23 cellular contexts compared by ENCODE assay signal in genomic region chr5:112342364-112342763, GRCh38.
DNase-seq lines count a peak whose midpoint lies in the region; ATAC-seq and TF ChIP-seq lines count a peak whose summit lies in the region.
"Had no signal": no experiment of that assay in that cellular context is flagged by ENCODE, and none has a peak within 500 bp of the region (broad histone marks: within the 10 kb centered on the region; RNA-seq: fewer than 3 reads in every experiment).

No MANE protein-coding gene starts in this region.

- H3K4me3 ChIP-seq in right cardiac atrium (ENCODE audit: low read length) (no peak overlapping the region), heart right ventricle (no peak overlapping the region)
- H3K4me3 ChIP-seq: GM23248, HAP-1, MG63, Peyer's patch had no signal

- peaks cover 10% of the 10 kb centered on the region for H3K4me1 ChIP-seq in right cardiac atrium (ENCODE audit: control insufficient read depth, insufficient read depth, low read length)
- H3K4me1 ChIP-seq in heart right ventricle, result peaks cover 0 to 65% (median 36%) of the 10 kb centered on the region in 9 donors
- H3K4me1 ChIP-seq: Caco-2, HAP-1, Peyer's patch had no signal

- H3K27ac Mint-ChIP-seq in stimulated activated memory B cell treated with anti-CD40 and anti-IgM and Interleukin-4, amounts not matched to agents 10 μg/mL and 1 μg/mL and 100 μg/mL, for 72 hours, result no peak overlapping the region
- H3K27ac Mint-ChIP-seq: CD4-positive, alpha-beta T cell; IgD-negative memory B cell had no signal

- WGBS in right cardiac atrium, result 28% methylated on average over 3 of the region's 3 CpGs
- 24 to 29% methylated on average over 3 of the region's 3 CpGs for WGBS in heart right ventricle, 2 donors

- no peaks in the 10 kb centered on the region for H3K36me3 ChIP-seq in heart right ventricle
- H3K36me3 ChIP-seq: HAP-1, MG63, Peyer's patch had no signal

- intact Hi-C loops in right cardiac atrium (cut with DNase I) (loop anchor here in 1 of 4 donors (10.0 kb wide), 1 partner anchor 72 kb away; the partner anchor contains the start of gene EPB41L4A), heart right ventricle (cut with DNase I) (no loop called here)

- H3K9me3 Mint-ChIP-seq in stimulated activated memory B cell treated with anti-CD40 and anti-IgM and Interleukin-4, amounts not matched to agents 10 μg/mL and 1 μg/mL and 100 μg/mL, for 72 hours, result no peaks in the 10 kb centered on the region
- H3K9me3 Mint-ChIP-seq: CD4-positive, alpha-beta T cell; IgD-negative memory B cell had no signal

- H3K27me3 ChIP-seq in right cardiac atrium (ENCODE audit: control insufficient read depth, insufficient read depth) (no peaks in the 10 kb centered on the region), heart right ventricle (no peaks in the 10 kb centered on the region)
- H3K27me3 ChIP-seq: MG63, Peyer's patch had no signal

- H3K4me3 Mint-ChIP-seq in stimulated activated memory B cell treated with anti-CD40 and anti-IgM and Interleukin-4, amounts not matched to agents 10 μg/mL and 1 μg/mL and 100 μg/mL, for 72 hours, result no peak overlapping the region
- H3K4me3 Mint-ChIP-seq: CD4-positive, alpha-beta T cell; IgD-negative memory B cell had no signal

- H3K27ac ChIP-seq in right cardiac atrium (ENCODE audit: low read length) (peak overlapping the region; percentile 23), heart right ventricle (peak overlapping the region in 2 of 10 donors; percentile 0 to 7)
- H3K27ac ChIP-seq: GM23248, HL-60, Peyer's patch had no signal

- H3K27me3 Mint-ChIP-seq in stimulated activated memory B cell treated with anti-CD40 and anti-IgM and Interleukin-4, amounts not matched to agents 10 μg/mL and 1 μg/mL and 100 μg/mL, for 72 hours, result no peaks in the 10 kb centered on the region
- H3K27me3 Mint-ChIP-seq: IgD-negative memory B cell had no signal

- no peak for TF ChIP-seq CTCF in heart right ventricle (IDR thresholded peaks at IDR 0.05)

- no peaks in the 10 kb centered on the region for H3K36me3 Mint-ChIP-seq in stimulated activated memory B cell treated with anti-CD40 and anti-IgM and Interleukin-4, amounts not matched to agents 10 μg/mL and 1 μg/mL and 100 μg/mL, for 72 hours

- H3K9me3 ChIP-seq in right cardiac atrium (ENCODE audit: control insufficient read depth, low read length) (no peaks in the 10 kb centered on the region), heart right ventricle (no peaks in the 10 kb centered on the region)
- H3K9me3 ChIP-seq: Caco-2, HAP-1, MG63, Peyer's patch had no signal

- H3K4me1 Mint-ChIP-seq in stimulated activated memory B cell treated with anti-CD40 and anti-IgM and Interleukin-4, amounts not matched to agents 10 μg/mL and 1 μg/mL and 100 μg/mL, for 72 hours, result no peaks in the 10 kb centered on the region

- no peak for ATAC-seq in right cardiac atrium
- ATAC-seq in heart right ventricle, result no peak
- ATAC-seq in stimulated activated memory B cell treated with anti-CD40 and anti-IgM and Interleukin-4, amounts not matched to agents 10 μg/mL and 1 μg/mL and 100 μg/mL, for 72 hours, result no peak
- no peak for ATAC-seq in GM19467 (IDR thresholded peaks at IDR 0.05; ENCODE audit: unreplicated experiment)
- ATAC-seq in HG03354 (IDR thresholded peaks at IDR 0.05; ENCODE audit: poor library complexity, severe bottlenecking, unreplicated experiment), result no peak

- DNase-seq in right cardiac atrium, result no peak
- DNase-seq in heart right ventricle, result no peak
- peak; percentile 71 for DNase-seq in SK-N-DZ (ENCODE audit: low spot score)
- peak; percentile 29 for DNase-seq in left kidney (ENCODE audit: low read depth, low spot score)
- no peak for DNase-seq in NCI-H128 (lab: John Stamatoyannopoulos, UW; ENCODE audit: unreplicated experiment)
- DNase-seq: Caco-2; CD4-positive, alpha-beta T cell; GM23248; Kasumi-1; MG63; NCI-H1105; NCI-H1694 treated with DMSO at 0.1 percent for 48 hours; NCI-H2107; NCI-H226; NCI-H526 treated with DMSO at 0.1 percent for 48 hours; NK-92 treated with Interleukin-12 subunit alpha and Interleukin-12 subunit beta, amount 100 ng/mL, for 24 hours; Peyer's patch had no signal

Comparison
In these comparisons a context has a peak if more than half of its experiments do, and no peak if none do; other contexts are left out.
1. DNase-seq: peak in SK-N-DZ (single experiment) and left kidney (single experiment); none in right cardiac atrium (0 of 3), heart right ventricle (0 of 2) and NCI-H128 (single experiment).